Comparison of ENCODE assay signal across 22 cellular contexts in genomic region chr2:148122788-148123187, GRCh38.
DNase-seq lines count a peak whose midpoint lies in the region; ATAC-seq, FAIRE-seq and TF ChIP-seq lines count a peak whose summit lies in the region.
"Had no signal": no experiment of that assay in that cellular context is flagged by ENCODE, and none has a peak within 500 bp of the region (broad histone marks: within the 10 kb centered on the region; RNA-seq: fewer than 3 reads in every experiment).

No MANE protein-coding gene starts in this region.

- H3K4me1 ChIP-seq in GM23338 (ENCODE audit: insufficient read depth) (no peaks in the 10 kb centered on the region), astrocyte (ENCODE audit: insufficient read depth, low read length) (no peaks in the 10 kb centered on the region)
- H3K4me1 ChIP-seq: BE2C, sigmoid colon, upper lobe of right lung had no signal

- TF ChIP-seq CTCF in AG04450 (IDR thresholded peaks at IDR 0.05; ENCODE audit: low read depth, low read length) (no peak), GM23338 (conservative IDR thresholded peaks at IDR 0.05; ENCODE audit: low read depth in 2 of 2) (no peak), astrocyte (IDR thresholded peaks at IDR 0.05; ENCODE audit: insufficient read depth, low read depth, low read length) (no peak), kidney epithelial cell (IDR thresholded peaks at IDR 0.05; ENCODE audit: insufficient read depth, low read length, poor library complexity, severe bottlenecking) (no peak)

- H3K9me3 Mint-ChIP-seq in GM23338 (no peaks in the 10 kb centered on the region; the same call in 2 of the 3 replicates), astrocyte (ENCODE audit: unreplicated experiment) (peaks cover 2% of the 10 kb centered on the region)
- H3K9me3 Mint-ChIP-seq: dendritic cell treated with granulocyte-macrophage colony-stimulating factor and Interleukin-4, amounts not matched to agents 40 ng/mL and 50 ng/mL, for 4 days had no signal

- no peaks in the 10 kb centered on the region for H3K36me3 ChIP-seq in GM23338 (ENCODE audit: insufficient read depth)
- no peaks in the 10 kb centered on the region for H3K36me3 ChIP-seq in astrocyte (ENCODE audit: insufficient read depth, low read length)
- H3K36me3 ChIP-seq in kidney epithelial cell (ENCODE audit: control insufficient read depth, insufficient read depth, low read length), result no peaks in the 10 kb centered on the region
- H3K36me3 ChIP-seq: BE2C, neutrophil, sigmoid colon, upper lobe of right lung had no signal

- POLR2A ChIA-PET in AG04450 (lab: Yijun Ruan, JAX), result no interaction called here

- no peaks in the 10 kb centered on the region for H3K27me3 Mint-ChIP-seq in GM23338 (ENCODE audit: insufficient read depth, low read depth, poor library complexity)
- H3K27me3 Mint-ChIP-seq in astrocyte (ENCODE audit: low read depth, unreplicated experiment), result no peaks in the 10 kb centered on the region
- H3K27me3 Mint-ChIP-seq: dendritic cell treated with granulocyte-macrophage colony-stimulating factor and Interleukin-4, amounts not matched to agents 40 ng/mL and 50 ng/mL, for 4 days; memory B cell had no signal

- no peak overlapping the region for H2AFZ ChIP-seq in GM23338
- H2AFZ ChIP-seq in astrocyte (ENCODE audit: low read depth, low read length), result no peak overlapping the region

- intact Hi-C loops in left colon (cut with DNase I, micrococcal nuclease), result no loop called here

- no peaks in the 10 kb centered on the region for H3F3A ChIP-seq in GM23338 (replicated peaks; ENCODE audit: low read depth)

- peaks cover 3% of the 10 kb centered on the region; the same call in 2 of the 3 replicates for H3K4me1 Mint-ChIP-seq in GM23338
- H3K4me1 Mint-ChIP-seq in astrocyte (ENCODE audit: low read depth, unreplicated experiment), result peaks cover 17% of the 10 kb centered on the region
- H3K4me1 Mint-ChIP-seq: memory B cell had no signal

- H3K27ac ChIP-seq in AG04450 (ENCODE audit: low read depth, low read length) (no peak overlapping the region), GM23338 (ENCODE audit: low read depth) (no peak overlapping the region), astrocyte (ENCODE audit: low read depth, low read length) (no peak overlapping the region)
- H3K27ac ChIP-seq: neutrophil, sigmoid colon, upper lobe of right lung had no signal

- FAIRE-seq in astrocyte (lab: Jason Lieb, UNC), result peak; percentile 45

- CTCF ChIA-PET in AG04450 (lab: Charles Lee), result no interaction called here

- H3K4me3 Mint-ChIP-seq in GM23338 (no peak overlapping the region), astrocyte (ENCODE audit: unreplicated experiment) (no peak overlapping the region)
- H3K4me3 Mint-ChIP-seq: dendritic cell treated with granulocyte-macrophage colony-stimulating factor and Interleukin-4, amounts not matched to agents 40 ng/mL and 50 ng/mL, for 4 days; memory B cell had no signal

- peak; percentile 13 for DNase-seq in AG04450 (ENCODE audit: low read depth, low spot score)
- DNase-seq in GM23338 (ENCODE audit: low spot score), result no peak
- peak; percentile 56 for DNase-seq in astrocyte (ENCODE audit: low read depth)
- DNase-seq in kidney epithelial cell (ENCODE audit: low read depth), result peak; percentile 9
- DNase-seq in epidermal melanocyte (ENCODE audit: insufficient read length, low spot score), result no peak
- no peak for DNase-seq in left colon
- no peak for DNase-seq in NCI-H2227 (lab: John Stamatoyannopoulos, UW; ENCODE audit: unreplicated experiment)
- DNase-seq: activated CD4-positive, alpha-beta T cell treated with anti-CD3 and anti-CD28 coated beads, Interleukin-2, amount 50 U/mL, for 48 hours; anterior cingulate cortex; BE2C; DMS153; GOT3; NCI-H1105; NCI-H2171; SIG-M5; sigmoid colon; T1000; upper lobe of right lung had no signal

- no peak overlapping the region for H3K4me2 ChIP-seq in GM23338
- no peak overlapping the region for H3K4me2 ChIP-seq in astrocyte (ENCODE audit: low read length)

- H4K20me1 ChIP-seq in GM23338 (replicated peaks; ENCODE audit: insufficient read depth), result no peaks in the 10 kb centered on the region
- no peaks in the 10 kb centered on the region for H4K20me1 ChIP-seq in astrocyte (ENCODE audit: insufficient read depth, low read length)

- H3K79me2 ChIP-seq in GM23338 (replicated peaks; ENCODE audit: insufficient read depth), result no peaks in the 10 kb centered on the region
- no peaks in the 10 kb centered on the region for H3K79me2 ChIP-seq in astrocyte (ENCODE audit: insufficient read depth, low read length)

- H3K9ac ChIP-seq in astrocyte (ENCODE audit: low read length), result no peak overlapping the region

- no peak for ATAC-seq in GM23338
- no peak for ATAC-seq in HG02588 (IDR thresholded peaks at IDR 0.05; ENCODE audit: unreplicated experiment)
- ATAC-seq in left colon, result no peak
- ATAC-seq: upper lobe of right lung had no signal

- H3K27me3 ChIP-seq in AG04450 (ENCODE audit: control insufficient read depth, insufficient read depth, low read length) (no peaks in the 10 kb centered on the region), GM23338 (ENCODE audit: insufficient read depth) (no peaks in the 10 kb centered on the region), astrocyte (ENCODE audit: insufficient read depth, low read length) (no peaks in the 10 kb centered on the region), kidney epithelial cell (ENCODE audit: control insufficient read depth, insufficient read depth, low read length) (no peaks in the 10 kb centered on the region)
- H3K27me3 ChIP-seq: BE2C, neutrophil, sigmoid colon, upper lobe of right lung had no signal

- H3K9me3 ChIP-seq in AG04450 (ENCODE audit: control insufficient read depth, insufficient read depth, low read length) (no peaks in the 10 kb centered on the region), astrocyte (ENCODE audit: insufficient read depth, low read depth, low read length) (no peaks in the 10 kb centered on the region)
- H3K9me3 ChIP-seq: BE2C, neutrophil, sigmoid colon, upper lobe of right lung had no signal

- H3K36me3 Mint-ChIP-seq in GM23338 (ENCODE audit: low read depth) (peaks cover 3% of the 10 kb centered on the region; the same call in 2 of the 3 replicates), astrocyte (ENCODE audit: low read depth, unreplicated experiment) (peaks cover 7% of the 10 kb centered on the region)

- no peaks in the 10 kb centered on the region for H3K9me2 ChIP-seq in GM23338 (ENCODE audit: insufficient read depth)

- H3K27ac Mint-ChIP-seq in GM23338 (0 out of 2 replicates have a peak overlapping the region, but pooled peaks have one; percentile 16), astrocyte (ENCODE audit: unreplicated experiment) (peak overlapping the region; percentile 54)
- H3K27ac Mint-ChIP-seq: dendritic cell treated with granulocyte-macrophage colony-stimulating factor and Interleukin-4, amounts not matched to agents 40 ng/mL and 50 ng/mL, for 4 days had no signal

- H3K4me3 ChIP-seq in AG04450 (ENCODE audit: low read depth, low read length) (no peak overlapping the region), GM23338 (no peak overlapping the region), astrocyte (ENCODE audit: insufficient read depth, low read depth, low read length) (no peak overlapping the region), kidney epithelial cell (ENCODE audit: low read depth, low read length) (no peak overlapping the region)
- H3K4me3 ChIP-seq: sigmoid colon, upper lobe of right lung had no signal

TF ChIP-seq in GM23338, 12 proteins besides CTCF, POLR2A, EP300 and RAD21 (continues in another document):
- no peak for TF ChIP-seq JUNB (IDR thresholded peaks at IDR 0.05; ENCODE audit: unreplicated experiment)
- no peak for TF ChIP-seq NANOG (IDR thresholded peaks at IDR 0.05; ENCODE audit: borderline replicate concordance)
- TF ChIP-seq EZH2phosphoT487 (IDR thresholded peaks at IDR 0.05; ENCODE audit: unreplicated experiment), result no peak
- no peak for TF ChIP-seq EZH2 (IDR thresholded peaks at IDR 0.05; ENCODE audit: low read depth, unreplicated experiment)

Comparison
In these comparisons a context has a peak if more than half of its experiments do, and no peak if none do; other contexts are left out.
1. DNase-seq: peak in AG04450 (single experiment), astrocyte (single experiment) and kidney epithelial cell (single experiment); none in GM23338 (single experiment), epidermal melanocyte (single experiment), left colon (0 of 2) and NCI-H2227 (single experiment).